8 cellular contexts compared by ENCODE assay signal in the genomic region with DNA sequence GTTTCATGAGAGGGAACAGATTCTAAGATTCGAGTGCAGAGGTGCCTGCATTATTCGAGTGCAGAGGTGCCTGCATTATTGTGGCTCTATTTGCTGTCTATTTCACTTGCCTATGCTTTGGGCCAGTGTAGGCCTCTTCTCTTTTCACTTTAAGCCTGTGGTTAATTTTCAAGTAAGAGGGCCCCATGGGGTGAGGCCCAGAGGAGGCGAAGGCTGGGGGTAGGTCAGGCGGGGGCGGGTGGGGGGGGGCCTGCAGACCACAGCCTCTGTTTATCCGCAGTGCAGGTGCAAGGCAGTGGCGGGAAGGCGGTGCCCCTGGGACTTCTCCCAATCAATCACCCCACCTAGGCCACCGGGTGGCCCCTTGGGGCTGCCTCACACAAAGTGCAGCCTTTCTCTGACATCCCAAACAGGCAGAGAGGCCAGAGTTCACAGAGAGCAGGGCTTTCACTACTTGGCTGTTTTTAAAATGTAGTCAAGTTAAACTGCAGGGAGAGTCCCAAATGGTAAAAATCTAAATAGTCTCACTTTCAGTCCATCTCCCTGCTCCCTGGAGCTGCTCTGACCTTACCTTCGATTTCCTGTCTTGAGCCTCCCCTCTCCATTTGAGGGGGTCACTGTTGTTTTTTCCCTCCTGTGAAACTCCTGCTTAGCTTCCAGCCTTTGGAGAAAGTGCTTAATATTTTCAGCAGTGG.
DNase-seq lines count a peak whose midpoint lies in the region; ATAC-seq lines count a peak whose summit lies in the region.

No MANE protein-coding gene starts in this region.

- H2BK120ac ChIP-seq in mesenchymal stem cell (ENCODE audit: low read depth, low read length): no peak overlapping the region

- H3K18ac ChIP-seq in mesenchymal stem cell (ENCODE audit: low read depth in 1 of 2, low read length in 2 of 2): no peak overlapping the region

- no peak overlapping the region for H4K91ac ChIP-seq in mesenchymal stem cell (ENCODE audit: low read length)

- H3K23ac ChIP-seq in mesenchymal stem cell (ENCODE audit: low read length in 2 of 2): no peak overlapping the region

- H3K9me3 ChIP-seq in mesenchymal stem cell (ENCODE audit: control insufficient read depth, low read length): no peaks in the 10 kb centered on the region

- H3K4ac ChIP-seq in mesenchymal stem cell (ENCODE audit: low read depth in 1 of 2, low read length in 2 of 2): no peak overlapping the region

- no peaks in the 10 kb centered on the region for H3K79me1 ChIP-seq in mesenchymal stem cell (replicated peaks; ENCODE audit: low read length, poor library complexity, severe bottlenecking)

- H3K4me2 ChIP-seq in mesenchymal stem cell (ENCODE audit: low read length, poor library complexity, severe bottlenecking): no peak overlapping the region

- H4K8ac ChIP-seq in mesenchymal stem cell (ENCODE audit: low read length): no peak overlapping the region

- H3K4me1 ChIP-seq in mesenchymal stem cell (ENCODE audit: control insufficient read depth, insufficient read depth, low read depth, low read length): peaks cover 5% of the 10 kb centered on the region

- no peaks in the 10 kb centered on the region for H3K36me3 Mint-ChIP-seq in activated naive CD4-positive, alpha-beta T cell treated with anti-CD3 and anti-CD28 coated beads, Interleukin-2, amount 10 ng/mL, durations not matched to agents 7 days and 5 days

- 54% methylated on average over 7 of the region's 10 CpGs for WGBS in mesenchymal stem cell

- H3K27ac Mint-ChIP-seq in activated naive CD4-positive, alpha-beta T cell treated with anti-CD3 and anti-CD28 coated beads, Interleukin-2, amount 10 ng/mL, durations not matched to agents 7 days and 5 days: peak overlapping the region; percentile 86

- no peaks in the 10 kb centered on the region for H3K36me3 ChIP-seq in mesenchymal stem cell (ENCODE audit: control insufficient read depth in 1 of 2, insufficient read depth in 2 of 2, low read depth in 1 of 2, low read length in 2 of 2)

- DNase-seq in activated naive CD4-positive, alpha-beta T cell treated with anti-CD3 and anti-CD28 coated beads, Interleukin-2, amount 10 ng/mL, durations not matched to agents 7 days and 5 days: peak; percentile 43
- no peak for DNase-seq in activated naive CD4-positive, alpha-beta T cell treated with anti-CD3 and anti-CD28 coated beads, Interleukin-2, amount 50 U/mL, for 16 hours
- DNase-seq in OCI-M1 (lab: John Stamatoyannopoulos, UW): peak; percentile 67
- no peak for DNase-seq in mesenchymal stem cell
- no peak for DNase-seq in SK-N-DZ (ENCODE audit: low spot score)
- DNase-seq in NCI-H2171 treated with DMSO at 0.1 percent for 48 hours (lab: John Stamatoyannopoulos, UW): no peak
- DNase-seq in OCI-M2 (lab: John Stamatoyannopoulos, UW; ENCODE audit: unreplicated experiment): no peak

- H2BK12ac ChIP-seq in mesenchymal stem cell (ENCODE audit: low read length in 2 of 2): no peak overlapping the region

- H3K9me3 Mint-ChIP-seq in activated naive CD4-positive, alpha-beta T cell treated with anti-CD3 and anti-CD28 coated beads, Interleukin-2, amount 10 ng/mL, durations not matched to agents 7 days and 5 days: no peaks in the 10 kb centered on the region

- no peak overlapping the region for H3K14ac ChIP-seq in mesenchymal stem cell (ENCODE audit: low read length in 2 of 2)

- no peak overlapping the region for H3K4me3 Mint-ChIP-seq in activated naive CD4-positive, alpha-beta T cell treated with anti-CD3 and anti-CD28 coated beads, Interleukin-2, amount 10 ng/mL, durations not matched to agents 7 days and 5 days

- peak overlapping the region in 1 of 2 experiments; percentile 43 for H3K4me3 ChIP-seq in mesenchymal stem cell (ENCODE audit: insufficient read depth in 1 of 2, low read depth in 1 of 2, low read length in 2 of 2)

- H3K27me3 ChIP-seq in mesenchymal stem cell (ENCODE audit: control insufficient read depth in 1 of 2, insufficient read depth in 1 of 2, low read length in 2 of 2): no peaks in the 10 kb centered on the region

- H3K9ac ChIP-seq in mesenchymal stem cell (ENCODE audit: low read length): peak overlapping the region; percentile 67

- no peak overlapping the region for H2AK5ac ChIP-seq in mesenchymal stem cell (ENCODE audit: low read length, severe bottlenecking)

- H2BK15ac ChIP-seq in mesenchymal stem cell (ENCODE audit: low read depth, poor library complexity, severe bottlenecking): no peak overlapping the region

- peaks cover 9% of the 10 kb centered on the region for H3K27me3 Mint-ChIP-seq in activated naive CD4-positive, alpha-beta T cell treated with anti-CD3 and anti-CD28 coated beads, Interleukin-2, amount 10 ng/mL, durations not matched to agents 7 days and 5 days

- peak; percentile 80 for ATAC-seq in HG02981 (IDR thresholded peaks at IDR 0.05; ENCODE audit: unreplicated experiment)

- no peak overlapping the region for H2BK5ac ChIP-seq in mesenchymal stem cell (ENCODE audit: low read depth, low read length, poor library complexity, severe bottlenecking)

- CTCF ChIA-PET in activated naive CD4-positive, alpha-beta T cell treated with anti-CD3 and anti-CD28 coated beads, Interleukin-2, amount 10 ng/mL, durations not matched to agents 7 days and 5 days (lab: Charles Lee): interaction anchor here (1.1 kb wide), 2 partner anchors 206 to 317 kb away, joined by 3 to 5 read pairs; no protein-coding TSS in a partner anchor

- no peak overlapping the region for H2AFZ ChIP-seq in mesenchymal stem cell (ENCODE audit: low read depth, low read length)

- H3K4me1 Mint-ChIP-seq in activated naive CD4-positive, alpha-beta T cell treated with anti-CD3 and anti-CD28 coated beads, Interleukin-2, amount 10 ng/mL, durations not matched to agents 7 days and 5 days: peaks cover 32% of the 10 kb centered on the region

- H3K27ac ChIP-seq in mesenchymal stem cell (ENCODE audit: low read length, poor library complexity, severe bottlenecking): peak overlapping the region; percentile 50

Comparison
In these comparisons a context has a peak if more than half of its experiments do, and no peak if none do; other contexts are left out.
1. DNase-seq: peak in activated naive CD4-positive, alpha-beta T cell treated with anti-CD3 and anti-CD28 coated beads, Interleukin-2, amount 10 ng/mL, durations not matched to agents 7 days and 5 days (single experiment) and OCI-M1 (single experiment); none in activated naive CD4-positive, alpha-beta T cell treated with anti-CD3 and anti-CD28 coated beads, Interleukin-2, amount 50 U/mL, for 16 hours (single experiment), mesenchymal stem cell (single experiment), SK-N-DZ (single experiment), NCI-H2171 treated with DMSO at 0.1 percent for 48 hours (single experiment) and OCI-M2 (single experiment).